In the genomic region with DNA sequence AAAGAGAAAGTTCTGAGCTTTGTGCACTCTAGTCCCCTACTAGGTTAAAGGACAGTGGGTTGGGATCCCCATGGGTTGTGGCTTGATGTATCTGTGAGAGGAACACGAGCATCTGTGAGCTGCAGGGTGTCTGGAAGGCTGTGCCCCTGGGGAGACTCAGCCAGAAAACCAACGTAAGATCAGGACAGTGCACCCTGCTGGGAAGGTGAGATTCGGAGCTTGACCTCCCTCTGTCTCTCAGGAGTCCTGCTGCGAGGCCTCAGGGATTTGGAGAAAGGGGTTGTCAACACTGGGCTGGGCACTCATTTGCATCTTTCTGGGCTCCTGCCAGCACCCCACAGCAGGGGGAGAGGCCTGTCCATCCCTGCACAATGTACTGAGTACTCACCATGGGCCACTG, we compare ENCODE assay signal across 24 cellular contexts. TPM values are rescaled to one million over a fixed set of nuclear protein-coding genes. Genes with fewer than 3 reads are reported as not detected.
"Had no signal": no experiment of that assay in that cellular context is flagged by ENCODE, and none has a peak within 500 bp of the region (broad histone marks: within the 10 kb centered on the region; RNA-seq: fewer than 3 reads in every experiment).

No MANE protein-coding gene starts in this region.

- ATAC-seq: natural killer cell treated with Interleukin-12 subunit alpha and Interleukin-12 subunit beta and Interleukin-15 and Interleukin-18, amount 100 ng/mL, for 72 hours had no signal

- H3K9me3 Mint-ChIP-seq: activated B cell treated with CpG ODN at 0.5 μM for 24 hours; activated CD4-positive, alpha-beta memory T cell treated with anti-CD3 and anti-CD28 coated beads for 36 hours; activated naive CD8-positive, alpha-beta T cell treated with anti-CD3 and anti-CD28 coated beads for 36 hours; natural killer cell treated with Interleukin-12 subunit alpha and Interleukin-12 subunit beta and Interleukin-15 and Interleukin-18, amount 100 ng/mL, for 72 hours; stimulated activated naive CD8-positive, alpha-beta T cell treated with anti-CD3 and anti-CD28 coated beads, Interleukin-15, Interleukin-2, amounts not matched to agents 100 ng/mL and 50 ng/mL, for 24 hours had no signal

- H3K9me3 ChIP-seq: esophagus muscularis mucosa, gastrocnemius medialis, pancreas, psoas muscle, right atrium auricular region, thyroid gland had no signal

- DNase-seq: activated B cell treated with CpG ODN at 0.5 μM for 24 hours; activated CD4-positive, alpha-beta memory T cell treated with anti-CD3 and anti-CD28 coated beads for 36 hours; activated CD4-positive, alpha-beta T cell treated with anti-CD3 and anti-CD28 coated beads for 4 hours; activated naive CD4-positive, alpha-beta T cell treated with Interleukin-2 at 50 U/mL for 16 hours; activated naive CD8-positive, alpha-beta T cell treated with anti-CD3 and anti-CD28 coated beads for 36 hours; activated T-cell treated with anti-CD3 and anti-CD28 coated beads, Interleukin-2, amount 50 U/mL, for 48 hours; gastrocnemius medialis; head of caudate nucleus; left ventricle myocardium superior; mammary epithelial cell; pancreas; psoas muscle; stimulated activated CD4-positive, alpha-beta T cell treated with anti-CD3 and anti-CD28 coated beads, Interleukin-12 subunit alpha, Interleukin-12 subunit beta, amount 100 ng/mL, for 4 hours; stimulated activated CD4-positive, alpha-beta T cell treated with anti-CD3 and anti-CD28 coated beads, Interleukin-4, amount 100 ng/mL, for 4 hours; T-helper 9 cell had no signal

- H3K4me1 ChIP-seq: pancreas had no signal

- H3K4me1 Mint-ChIP-seq: activated B cell treated with CpG ODN at 0.5 μM for 24 hours; activated naive CD8-positive, alpha-beta T cell treated with anti-CD3 and anti-CD28 coated beads for 36 hours had no signal

- H3K4me3 ChIP-seq: coronary artery, esophagus muscularis mucosa, gastrocnemius medialis, pancreas, psoas muscle, right atrium auricular region, thyroid gland had no signal

- H3K27ac Mint-ChIP-seq: activated B cell treated with CpG ODN at 0.5 μM for 24 hours; activated CD4-positive, alpha-beta memory T cell treated with anti-CD3 and anti-CD28 coated beads for 36 hours; activated naive CD8-positive, alpha-beta T cell treated with anti-CD3 and anti-CD28 coated beads for 36 hours; natural killer cell treated with Interleukin-12 subunit alpha and Interleukin-12 subunit beta and Interleukin-15 and Interleukin-18, amount 100 ng/mL, for 72 hours; stimulated activated naive CD8-positive, alpha-beta T cell treated with anti-CD3 and anti-CD28 coated beads, Interleukin-15, Interleukin-2, amounts not matched to agents 100 ng/mL and 50 ng/mL, for 24 hours had no signal

- H3K27ac ChIP-seq: coronary artery, gastrocnemius medialis, pancreas, psoas muscle, right atrium auricular region had no signal

- H3K4me3 Mint-ChIP-seq: activated B cell treated with CpG ODN at 0.5 μM for 24 hours; activated CD4-positive, alpha-beta memory T cell treated with anti-CD3 and anti-CD28 coated beads for 36 hours; activated naive CD8-positive, alpha-beta T cell treated with anti-CD3 and anti-CD28 coated beads for 36 hours; natural killer cell treated with Interleukin-12 subunit alpha and Interleukin-12 subunit beta and Interleukin-15 and Interleukin-18, amount 100 ng/mL, for 72 hours; stimulated activated naive CD8-positive, alpha-beta T cell treated with anti-CD3 and anti-CD28 coated beads, Interleukin-15, Interleukin-2, amounts not matched to agents 100 ng/mL and 50 ng/mL, for 24 hours had no signal

- H3K27me3 ChIP-seq: esophagus muscularis mucosa, gastrocnemius medialis, pancreas, right atrium auricular region, thyroid gland had no signal

- FAIRE-seq: bronchial epithelial cell, pancreas had no signal

- H3K36me3 Mint-ChIP-seq: activated CD4-positive, alpha-beta memory T cell treated with anti-CD3 and anti-CD28 coated beads for 36 hours; activated naive CD8-positive, alpha-beta T cell treated with anti-CD3 and anti-CD28 coated beads for 36 hours; natural killer cell treated with Interleukin-12 subunit alpha and Interleukin-12 subunit beta and Interleukin-15 and Interleukin-18, amount 100 ng/mL, for 72 hours had no signal

- H3K36me3 ChIP-seq: esophagus muscularis mucosa, gastrocnemius medialis, right atrium auricular region had no signal

RNA-seq across cellular contexts. Expression of gene ANKRD63, which starts 15.2 kb away (rescaled TPM):
- total RNA-seq: activated B cell treated with CpG ODN at 0.5 μM for 24 hours; activated CD4-positive, alpha-beta memory T cell treated with anti-CD3 and anti-CD28 coated beads for 36 hours; activated naive CD8-positive, alpha-beta T cell treated with anti-CD3 and anti-CD28 coated beads for 36 hours; bronchial epithelial cell; esophagus muscularis mucosa; gastrocnemius medialis; mammary epithelial cell; natural killer cell treated with Interleukin-12 subunit alpha and Interleukin-12 subunit beta and Interleukin-15 and Interleukin-18, amount 100 ng/mL, for 72 hours; pancreas; psoas muscle; skeletal muscle tissue; ureter had no signal
- polyA plus RNA-seq: mammary epithelial cell, pancreas, psoas muscle had no signal

RNA-seq across cellular contexts. Expression of gene PLCB2, which starts 40.1 kb away (rescaled TPM):
- total RNA-seq: bronchial epithelial cell had no signal
